In the genomic region with DNA sequence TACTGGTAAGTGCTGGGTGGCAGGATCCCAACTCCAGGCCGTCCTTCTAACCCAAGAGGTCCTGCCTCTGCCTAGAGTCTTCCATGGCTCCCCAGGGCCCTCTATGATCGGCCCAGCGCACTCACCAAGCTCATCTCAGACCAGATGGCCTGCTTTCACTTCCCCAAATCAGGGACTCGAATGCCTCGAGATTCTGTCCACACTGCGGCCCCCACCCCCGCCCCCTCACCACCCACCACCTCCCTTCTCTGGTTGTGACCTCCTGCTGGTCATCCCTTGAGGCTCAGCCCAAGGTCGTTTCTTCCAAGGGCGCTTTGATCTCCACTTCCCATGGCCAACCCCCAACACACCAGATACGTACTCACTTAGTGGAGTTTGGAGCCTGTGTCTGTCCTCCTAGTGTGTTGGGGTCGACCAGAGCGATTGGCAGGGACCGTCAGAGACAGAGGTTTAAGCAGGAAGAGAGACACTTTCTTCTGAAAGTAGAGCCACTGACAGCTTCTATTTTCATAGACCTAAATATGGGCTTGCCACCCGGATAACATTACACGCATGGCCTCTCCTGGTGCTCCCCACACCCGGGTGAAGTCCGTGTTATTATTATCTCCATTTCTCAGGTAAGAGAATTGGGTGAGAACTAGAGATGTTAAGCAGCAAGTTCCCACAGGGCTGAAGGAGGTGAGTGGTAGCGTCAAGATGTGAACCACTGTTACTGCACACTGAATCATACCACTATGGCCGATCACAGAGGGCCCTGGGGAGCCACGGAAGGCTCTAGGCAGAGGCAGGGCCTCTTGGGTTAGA, we compare ENCODE assay signal across 11 cellular contexts. TPM values are rescaled to one million over a fixed set of nuclear protein-coding genes. Genes with fewer than 3 reads are reported as not detected.
DNase-seq lines count a peak whose midpoint lies in the region; ATAC-seq and TF ChIP-seq lines count a peak whose summit lies in the region.
"Had no signal": no experiment of that assay in that cellular context is flagged by ENCODE, and none has a peak within 500 bp of the region (broad histone marks: within the 10 kb centered on the region; RNA-seq: fewer than 3 reads in every experiment).

A gene with protein sequence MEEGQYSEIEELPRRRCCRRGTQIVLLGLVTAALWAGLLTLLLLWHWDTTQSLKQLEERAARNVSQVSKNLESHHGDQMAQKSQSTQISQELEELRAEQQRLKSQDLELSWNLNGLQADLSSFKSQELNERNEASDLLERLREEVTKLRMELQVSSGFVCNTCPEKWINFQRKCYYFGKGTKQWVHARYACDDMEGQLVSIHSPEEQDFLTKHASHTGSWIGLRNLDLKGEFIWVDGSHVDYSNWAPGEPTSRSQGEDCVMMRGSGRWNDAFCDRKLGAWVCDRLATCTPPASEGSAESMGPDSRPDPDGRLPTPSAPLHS (minus strand): TSS at position 478 of the 804 bp plus-strand sequence. CDS start 2,371 bp downstream, outside the sequence.

- peak within 1 kb of the TSS; percentile 45; the same call in 1 of the 2 replicates for H2AFZ ChIP-seq in OCI-LY7 (ENCODE audit: low read length)

- POLR2A ChIA-PET in CD4-positive, alpha-beta T cell (lab: Charles Lee): no interaction called here
- POLR2A ChIA-PET in OCI-LY7 (lab: Charles Lee): interaction anchor here (0.6 to 0.8 kb wide), 2 partner anchors 8 to 76 kb away, joined by 3 to 6 read pairs; no protein-coding TSS in a partner anchor

- H3K4me1 ChIP-seq in OCI-LY7 (ENCODE audit: insufficient read depth, low read length, poor library complexity, severe bottlenecking): peaks cover 68% of the 10 kb centered on the region
- peaks cover 14% of the 10 kb centered on the region for H3K4me1 ChIP-seq in effector memory CD4-positive, alpha-beta T cell (ENCODE audit: control insufficient read depth, insufficient read depth, low read length, poor library complexity, severe bottlenecking)

- H3K27me3 Mint-ChIP-seq in CD4-positive, alpha-beta T cell: peaks cover 15% of the 10 kb centered on the region
- peaks cover 38% of the 10 kb centered on the region for H3K27me3 Mint-ChIP-seq in activated T-helper 1 cell treated with anti-CD3 and anti-CD28 coated beads, Interleukin-12 subunit alpha, Interleukin-12 subunit beta, Interleukin-2, Interleukin-4 antibody, amounts not matched to agents 30 ng/mL and 10 ng/mL and 1 ng/mL, durations not matched to agents 14 hours and 24 hours and 36 hours (ENCODE audit: insufficient read depth)

- H3K4me3 ChIP-seq in OCI-LY7 (ENCODE audit: low read depth, low read length, poor library complexity, severe bottlenecking): peak within 1 kb of the TSS; percentile 5
- no peak within 1 kb of the TSS for H3K4me3 ChIP-seq in effector memory CD4-positive, alpha-beta T cell (ENCODE audit: insufficient read depth, low read depth, low read length, poor library complexity, severe bottlenecking)

- H3K4me1 Mint-ChIP-seq in CD4-positive, alpha-beta T cell (ENCODE audit: low read depth): peaks cover 41% of the 10 kb centered on the region
- peaks cover 25% of the 10 kb centered on the region for H3K4me1 Mint-ChIP-seq in activated T-helper 1 cell treated with anti-CD3 and anti-CD28 coated beads, Interleukin-12 subunit alpha, Interleukin-12 subunit beta, Interleukin-2, Interleukin-4 antibody, amounts not matched to agents 30 ng/mL and 10 ng/mL and 1 ng/mL, durations not matched to agents 14 hours and 24 hours and 36 hours (ENCODE audit: low read depth)

- H3K36me3 Mint-ChIP-seq in CD4-positive, alpha-beta T cell (ENCODE audit: low read depth): no peaks in the 10 kb centered on the region
- no peaks in the 10 kb centered on the region for H3K36me3 Mint-ChIP-seq in activated T-helper 1 cell treated with anti-CD3 and anti-CD28 coated beads, Interleukin-12 subunit alpha, Interleukin-12 subunit beta, Interleukin-2, Interleukin-4 antibody, amounts not matched to agents 30 ng/mL and 10 ng/mL and 1 ng/mL, durations not matched to agents 14 hours and 24 hours and 36 hours (ENCODE audit: low read depth)
- H3K36me3 Mint-ChIP-seq: natural killer cell had no signal

- TF ChIP-seq CTCF in CD4-positive, alpha-beta T cell (IDR thresholded peaks at IDR 0.05): no peak
- TF ChIP-seq CTCF in OCI-LY7 (conservative IDR thresholded peaks at IDR 0.05; ENCODE audit: low read length): no peak

- intact Hi-C loops in CD4-positive, alpha-beta T cell (cut with DNase I, micrococcal nuclease): no loop called here
- intact Hi-C loops in OCI-LY7 (cut with micrococcal nuclease; ENCODE audit: unreplicated experiment): loop anchor here (2.0 kb wide), 1 partner anchor 21 kb away; a partner anchor contains a TSS
- intact Hi-C loops in activated T-helper 1 cell treated with anti-CD3 and anti-CD28 coated beads, Interleukin-12 subunit alpha, Interleukin-12 subunit beta, Interleukin-2, Interleukin-4 antibody, amounts not matched to agents 30 ng/mL and 10 ng/mL and 1 ng/mL, durations not matched to agents 14 hours and 24 hours and 36 hours (cut with micrococcal nuclease): no loop called here

- H3K27me3 ChIP-seq in CD4-positive, alpha-beta T cell (ENCODE audit: control insufficient read depth, insufficient read depth, low read length): no peaks in the 10 kb centered on the region
- H3K27me3 ChIP-seq in effector memory CD4-positive, alpha-beta T cell (replicated peaks; ENCODE audit: control insufficient read depth, insufficient read depth, low read length, poor library complexity, severe bottlenecking): no peaks in the 10 kb centered on the region

- H3K9me3 ChIP-seq in CD4-positive, alpha-beta T cell (ENCODE audit: control insufficient read depth, low read length): no peaks in the 10 kb centered on the region
- no peaks in the 10 kb centered on the region for H3K9me3 ChIP-seq in OCI-LY7 (ENCODE audit: low read length)
- H3K9me3 ChIP-seq in effector memory CD4-positive, alpha-beta T cell (ENCODE audit: control insufficient read depth, low read length): no peaks in the 10 kb centered on the region

- no peaks in the 10 kb centered on the region for H4K20me1 ChIP-seq in OCI-LY7 (ENCODE audit: insufficient read depth, low read length)

- H3K36me3 ChIP-seq in OCI-LY7 (ENCODE audit: insufficient read depth, low read length): no peaks in the 10 kb centered on the region
- no peaks in the 10 kb centered on the region for H3K36me3 ChIP-seq in effector memory CD4-positive, alpha-beta T cell (ENCODE audit: control insufficient read depth, insufficient read depth, low read length)

- H3K4me3 Mint-ChIP-seq in CD4-positive, alpha-beta T cell: no peak within 1 kb of the TSS
- no peak within 1 kb of the TSS for H3K4me3 Mint-ChIP-seq in activated T-helper 1 cell treated with anti-CD3 and anti-CD28 coated beads, Interleukin-12 subunit alpha, Interleukin-12 subunit beta, Interleukin-2, Interleukin-4 antibody, amounts not matched to agents 30 ng/mL and 10 ng/mL and 1 ng/mL, durations not matched to agents 14 hours and 24 hours and 36 hours
- H3K4me3 Mint-ChIP-seq: natural killer cell had no signal

- ATAC-seq in CD4-positive, alpha-beta T cell (ENCODE audit: poor library complexity): no peak
- ATAC-seq in GM19035 (IDR thresholded peaks at IDR 0.05; ENCODE audit: unreplicated experiment) (peak; percentile 54), HG02798 (IDR thresholded peaks at IDR 0.05; ENCODE audit: poor library complexity, unreplicated experiment) (peak; percentile 61)
- ATAC-seq: natural killer cell, Right ventricle myocardium inferior had no signal

- no peak for DNase-seq in CD4-positive, alpha-beta T cell
- DNase-seq in OCI-LY7 (ENCODE audit: low spot score) (peak; percentile 88), COLO668 (lab: John Stamatoyannopoulos, UW; ENCODE audit: unreplicated experiment) (no peak), ecto neural progenitor cell (ENCODE audit: low spot score) (no peak)
- DNase-seq in activated T-helper 1 cell treated with anti-CD3 and anti-CD28 coated beads, Interleukin-12 subunit alpha, Interleukin-12 subunit beta, Interleukin-2, Interleukin-4 antibody, amounts not matched to agents 30 ng/mL and 10 ng/mL and 1 ng/mL, durations not matched to agents 14 hours and 24 hours and 36 hours (ENCODE audit: low spot score): no peak
- no peak for DNase-seq in effector memory CD4-positive, alpha-beta T cell
- DNase-seq: activated naive CD4-positive, alpha-beta T cell treated with anti-CD3 and anti-CD28 coated beads, Interleukin-2, amount 50 U/mL, for 16 hours; natural killer cell had no signal

- BruUV-seq in OCI-LY7 (replicated peaks; lab: Mats Ljungman, UMichigan): no TSS peak

- CTCF ChIA-PET in CD4-positive, alpha-beta T cell (lab: Charles Lee): no interaction called here
- CTCF ChIA-PET in OCI-LY7 (lab: Charles Lee; ENCODE audit: unreplicated experiment): no interaction called here

- H3K27ac Mint-ChIP-seq in CD4-positive, alpha-beta T cell: peak within 1 kb of the TSS; percentile 57
- H3K27ac Mint-ChIP-seq in activated T-helper 1 cell treated with anti-CD3 and anti-CD28 coated beads, Interleukin-12 subunit alpha, Interleukin-12 subunit beta, Interleukin-2, Interleukin-4 antibody, amounts not matched to agents 30 ng/mL and 10 ng/mL and 1 ng/mL, durations not matched to agents 14 hours and 24 hours and 36 hours: no peak within 1 kb of the TSS

- H3K9me2 ChIP-seq in OCI-LY7 (ENCODE audit: insufficient read depth, low read length): no peaks in the 10 kb centered on the region

- peak within 1 kb of the TSS; percentile 50 for H3K4me2 ChIP-seq in OCI-LY7 (ENCODE audit: low read length)

- no peak within 1 kb of the TSS for H3K27ac ChIP-seq in CD4-positive, alpha-beta T cell (ENCODE audit: low read depth, low read length)
- H3K27ac ChIP-seq in OCI-LY7 (ENCODE audit: low read depth, low read length, poor library complexity, severe bottlenecking): peak within 1 kb of the TSS; percentile 90
- no peak within 1 kb of the TSS for H3K27ac ChIP-seq in effector memory CD4-positive, alpha-beta T cell (ENCODE audit: insufficient read depth, low read length, poor library complexity, severe bottlenecking)

- H3K9me3 Mint-ChIP-seq in CD4-positive, alpha-beta T cell: no peaks in the 10 kb centered on the region
- no peaks in the 10 kb centered on the region for H3K9me3 Mint-ChIP-seq in activated T-helper 1 cell treated with anti-CD3 and anti-CD28 coated beads, Interleukin-12 subunit alpha, Interleukin-12 subunit beta, Interleukin-2, Interleukin-4 antibody, amounts not matched to agents 30 ng/mL and 10 ng/mL and 1 ng/mL, durations not matched to agents 14 hours and 24 hours and 36 hours
- H3K9me3 Mint-ChIP-seq: natural killer cell had no signal

- no peaks in the 10 kb centered on the region for H3K79me2 ChIP-seq in OCI-LY7 (ENCODE audit: insufficient read depth, low read depth, low read length)

RNA-seq across cellular contexts. Expression of the gene that starts here (rescaled TPM):
- not detected for total RNA-seq in CD4-positive, alpha-beta T cell
- 3.3 and 3.7 TPM in 2 replicates for total RNA-seq in OCI-LY7 (2014; rRNA removed; shearing (Covaris generic))
- total RNA-seq in OCI-LY7 (2022): 3.9 and 4.6 TPM in 2 replicates
- total RNA-seq in activated T-helper 1 cell treated with anti-CD3 and anti-CD28 coated beads, Interleukin-12 subunit alpha, Interleukin-12 subunit beta, Interleukin-2, Interleukin-4 antibody, amounts not matched to agents 30 ng/mL and 10 ng/mL and 1 ng/mL, durations not matched to agents 14 hours and 24 hours and 36 hours: not detected in 2 replicates
